In the genomic region with DNA sequence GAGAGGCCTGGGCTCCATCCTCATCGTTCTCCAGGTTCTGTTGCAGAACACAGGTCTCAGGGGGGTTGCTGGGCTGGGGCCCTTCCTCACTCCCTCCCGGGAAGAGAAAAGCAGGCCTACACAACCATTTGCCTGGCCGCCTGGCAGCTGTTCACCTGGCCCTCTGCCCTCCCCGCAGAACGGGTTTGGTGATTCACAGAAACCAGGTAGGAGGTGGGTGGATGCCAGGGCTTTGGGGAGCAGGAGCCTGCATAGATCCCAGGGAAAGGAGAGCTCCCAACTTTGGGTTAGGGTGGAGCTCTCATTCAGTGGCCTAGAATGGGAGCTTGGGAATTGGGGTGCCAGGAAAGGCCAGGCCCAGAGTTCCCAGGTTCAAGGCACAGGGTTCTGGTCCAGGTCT, we compare ENCODE assay signal across 8 cellular contexts. TPM values are rescaled to one million over a fixed set of nuclear protein-coding genes. Genes with fewer than 3 reads are reported as not detected.
DNase-seq lines count a peak whose midpoint lies in the region; ATAC-seq and TF ChIP-seq lines count a peak whose summit lies in the region.

No MANE protein-coding gene starts in this region.

- no peak overlapping the region for H2BK120ac ChIP-seq in trophoblast cell (ENCODE audit: insufficient read depth, low read length, poor library complexity)

- no peak for DNase-seq in activated CD4-positive, alpha-beta T cell treated with anti-CD3 and anti-CD28 coated beads, Interleukin-2, amount 10 ng/mL, durations not matched to agents 24 days and 14 days
- DNase-seq in activated CD4-positive, alpha-beta T cell treated with anti-CD3 and anti-CD28 coated beads, Interleukin-2, amount 50 U/mL, for 4 hours: no peak
- DNase-seq in WERI-Rb-1 (no peak), fibroblast of mammary gland (ENCODE audit: low read depth) (no peak), trophoblast cell (peak in 1 of 2 donors; percentile 68), dedifferentiated amniotic fluid mesenchymal stem cell (ENCODE audit: extremely low spot score) (no peak)

- peak overlapping the region; percentile 96 for H3K4me3 Mint-ChIP-seq in activated CD4-positive, alpha-beta T cell treated with anti-CD3 and anti-CD28 coated beads, Interleukin-2, amount 10 ng/mL, durations not matched to agents 24 days and 14 days

- H3K4me1 ChIP-seq in trophoblast cell (ENCODE audit: control insufficient read depth in 1 of 2, insufficient read depth in 2 of 2, low read length in 2 of 2): peaks cover 18 to 28% of the 10 kb centered on the region in 2 experiments

- no peak overlapping the region for H3K14ac ChIP-seq in trophoblast cell (ENCODE audit: low read length)

- intact Hi-C loops in activated CD4-positive, alpha-beta T cell treated with anti-CD3 and anti-CD28 coated beads, Interleukin-2, amount 10 ng/mL, durations not matched to agents 24 days and 14 days (cut with micrococcal nuclease): no loop called here

- no peak overlapping the region for H4K91ac ChIP-seq in trophoblast cell (ENCODE audit: low read depth, low read length)

- no peaks in the 10 kb centered on the region for H3K27me3 ChIP-seq in WERI-Rb-1 (ENCODE audit: insufficient read depth, low read depth, severe bottlenecking)
- H3K27me3 ChIP-seq in trophoblast cell (ENCODE audit: insufficient read depth, low read length): no peaks in the 10 kb centered on the region

- H3K9ac ChIP-seq in trophoblast cell (ENCODE audit: low read length): no peak overlapping the region

- H3K4me2 ChIP-seq in trophoblast cell (ENCODE audit: low read length): peak overlapping the region; percentile 87

- ATAC-seq in HG03097 (IDR thresholded peaks at IDR 0.05; ENCODE audit: low FRiP score, unreplicated experiment): no peak
- ATAC-seq in GM19395 (IDR thresholded peaks at IDR 0.05; ENCODE audit: unreplicated experiment): no peak

- no peak overlapping the region for H2BK5ac ChIP-seq in trophoblast cell (ENCODE audit: low read depth, low read length, poor library complexity)

- H2AFZ ChIP-seq in trophoblast cell (ENCODE audit: insufficient read depth, low read length, poor library complexity): no peak overlapping the region

- peak overlapping the region; percentile 95 for H3K18ac ChIP-seq in trophoblast cell (ENCODE audit: low read length)

- H3K36me3 Mint-ChIP-seq in activated CD4-positive, alpha-beta T cell treated with anti-CD3 and anti-CD28 coated beads, Interleukin-2, amount 10 ng/mL, durations not matched to agents 24 days and 14 days (ENCODE audit: low read depth): peaks cover 7% of the 10 kb centered on the region

- TF ChIP-seq CTCF in WERI-Rb-1 (IDR thresholded peaks at IDR 0.05; ENCODE audit: low read depth, low read length) (no peak), fibroblast of mammary gland (conservative IDR thresholded peaks at IDR 0.05; ENCODE audit: control insufficient read depth, insufficient read depth, low read depth, low read length) (no peak)

- no peak overlapping the region for H3K23ac ChIP-seq in trophoblast cell (ENCODE audit: low read length)

- no peaks in the 10 kb centered on the region for H3K9me3 Mint-ChIP-seq in activated CD4-positive, alpha-beta T cell treated with anti-CD3 and anti-CD28 coated beads, Interleukin-2, amount 10 ng/mL, durations not matched to agents 24 days and 14 days

- peaks cover 26% of the 10 kb centered on the region for H3K4me1 Mint-ChIP-seq in activated CD4-positive, alpha-beta T cell treated with anti-CD3 and anti-CD28 coated beads, Interleukin-2, amount 10 ng/mL, durations not matched to agents 24 days and 14 days

- H3K4ac ChIP-seq in trophoblast cell (ENCODE audit: low read depth, low read length): no peak overlapping the region

- H3K27ac Mint-ChIP-seq in activated CD4-positive, alpha-beta T cell treated with anti-CD3 and anti-CD28 coated beads, Interleukin-2, amount 10 ng/mL, durations not matched to agents 24 days and 14 days: peak overlapping the region; percentile 84

- H2AK5ac ChIP-seq in trophoblast cell (ENCODE audit: low read length): peak overlapping the region; percentile 27

- peaks cover 15% of the 10 kb centered on the region for H3K79me2 ChIP-seq in trophoblast cell (ENCODE audit: control insufficient read depth, insufficient read depth, low read length, poor library complexity)

- H3K4me3 ChIP-seq in WERI-Rb-1 (ENCODE audit: low read depth, low read length): peak overlapping the region; percentile 73
- peak overlapping the region; percentile 64 for H3K4me3 ChIP-seq in fibroblast of mammary gland (ENCODE audit: control insufficient read depth, low read depth, low read length)
- H3K4me3 ChIP-seq in trophoblast cell (ENCODE audit: low read depth, low read length): peak overlapping the region; percentile 88

- WGBS in trophoblast cell (ENCODE audit: extremely low coverage, insufficient coverage, insufficient read length): no CpG with 5 or more reads among the region's 5 CpGs

- no peaks in the 10 kb centered on the region for H3K27me3 Mint-ChIP-seq in activated CD4-positive, alpha-beta T cell treated with anti-CD3 and anti-CD28 coated beads, Interleukin-2, amount 10 ng/mL, durations not matched to agents 24 days and 14 days

- H4K12ac ChIP-seq in trophoblast cell (ENCODE audit: low read depth, low read length): peak overlapping the region; percentile 45

- H3K27ac ChIP-seq in WERI-Rb-1: no peak overlapping the region
- H3K27ac ChIP-seq in trophoblast cell (ENCODE audit: low read depth, low read length): no peak overlapping the region

- H3K79me1 ChIP-seq in trophoblast cell (ENCODE audit: low read length): peaks cover 23% of the 10 kb centered on the region

- peak overlapping the region; percentile 8 for H4K8ac ChIP-seq in trophoblast cell (ENCODE audit: low read depth, low read length)

- H3K9me3 ChIP-seq in WERI-Rb-1 (ENCODE audit: severe bottlenecking) (no peaks in the 10 kb centered on the region), trophoblast cell (ENCODE audit: insufficient read depth, low read depth, low read length) (peaks cover 2% of the 10 kb centered on the region)

- H2BK12ac ChIP-seq in trophoblast cell (ENCODE audit: low read length): no peak overlapping the region

- H3K36me3 ChIP-seq in WERI-Rb-1 (no peaks in the 10 kb centered on the region), trophoblast cell (ENCODE audit: control insufficient read depth in 1 of 2, insufficient read depth in 2 of 2, low read length in 2 of 2) (no peaks in the 10 kb centered on the region)

RNA-seq across cellular contexts. Expression of gene TMEM134, which starts 1.0 kb away (rescaled TPM):
- 56.8 and 58.3 TPM in 2 replicates for total RNA-seq in activated CD4-positive, alpha-beta T cell treated with anti-CD3 and anti-CD28 coated beads, Interleukin-2, amount 10 ng/mL, durations not matched to agents 24 days and 14 days
- polyA plus RNA-seq in trophoblast cell (2013): 41.8 and 42.9 TPM in 2 replicates

RNA-seq across cellular contexts. Expression of gene CABP4, which starts 12.9 kb away (rescaled TPM):
- 0.66 and 0.68 TPM in 2 replicates for total RNA-seq in activated CD4-positive, alpha-beta T cell treated with anti-CD3 and anti-CD28 coated beads, Interleukin-2, amount 10 ng/mL, durations not matched to agents 24 days and 14 days
- polyA plus RNA-seq in trophoblast cell (2013): 0.03 and 0.07 TPM in 2 replicates

RNA-seq across cellular contexts. Expression of gene AIP, which starts 14.8 kb away (rescaled TPM):
- 186 and 189 TPM in 2 replicates for total RNA-seq in activated CD4-positive, alpha-beta T cell treated with anti-CD3 and anti-CD28 coated beads, Interleukin-2, amount 10 ng/mL, durations not matched to agents 24 days and 14 days
- 33.8 and 34.1 TPM in 2 replicates for polyA plus RNA-seq in trophoblast cell (2013)

RNA-seq across cellular contexts. Expression of gene GPR152, which starts 15.5 kb away (rescaled TPM):
- not detected in 2 replicates for total RNA-seq in activated CD4-positive, alpha-beta T cell treated with anti-CD3 and anti-CD28 coated beads, Interleukin-2, amount 10 ng/mL, durations not matched to agents 24 days and 14 days
- polyA plus RNA-seq in trophoblast cell (2013): not detected in 2 replicates

RNA-seq across cellular contexts. Expression of gene CORO1B, which starts 24.8 kb away (rescaled TPM):
- 251 and 259 TPM in 2 replicates for total RNA-seq in activated CD4-positive, alpha-beta T cell treated with anti-CD3 and anti-CD28 coated beads, Interleukin-2, amount 10 ng/mL, durations not matched to agents 24 days and 14 days
- polyA plus RNA-seq in trophoblast cell (2013): 122 and 131 TPM in 2 replicates
